Comparison of ENCODE assay signal across 16 cellular contexts in genomic region chr3:71548995-71549394, GRCh38. TPM values are rescaled to one million over a fixed set of nuclear protein-coding genes. Genes with fewer than 3 reads are reported as not detected.
DNase-seq lines count a peak whose midpoint lies in the region; ATAC-seq, FAIRE-seq and TF ChIP-seq lines count a peak whose summit lies in the region.
"Had no signal": no experiment of that assay in that cellular context is flagged by ENCODE, and none has a peak within 500 bp of the region (broad histone marks: within the 10 kb centered on the region; RNA-seq: fewer than 3 reads in every experiment).

No MANE protein-coding gene starts in this region.

- H3K36me3 Mint-ChIP-seq in activated B cell treated with CpG ODN at 0.5 μM for 24 hours (ENCODE audit: low read depth), result peaks cover 3% of the 10 kb centered on the region

- H3K9ac ChIP-seq in kidney (ENCODE audit: low read length in 2 of 2), result no peak overlapping the region

- H3K4me1 ChIP-seq in kidney (ENCODE audit: control insufficient read depth in 1 of 2, insufficient read depth in 1 of 2, low read depth in 1 of 2, low read length in 2 of 2), result no peaks in the 10 kb centered on the region
- peaks cover 0 to 31% (median 17%) of the 10 kb centered on the region in 4 donors for H3K4me1 ChIP-seq in sigmoid colon

- no peaks in the 10 kb centered on the region for H3K9me3 Mint-ChIP-seq in activated B cell treated with CpG ODN at 0.5 μM for 24 hours
- H3K9me3 Mint-ChIP-seq: mesothelial cell of epicardium; stimulated activated naive CD8-positive, alpha-beta T cell treated with anti-CD3 and anti-CD28 coated beads, Interleukin-15, amount 100 ng/mL, for 72 hours; T-helper 1 cell treated with Interleukin-12 subunit alpha and Interleukin-12 subunit beta and Interleukin-4 antibody, amounts not matched to agents 30 μg/mL and 1 μg/mL, for 36 hours had no signal

- H3K36me3 ChIP-seq in kidney (ENCODE audit: control insufficient read depth in 1 of 2, insufficient read depth in 2 of 2, low read length in 2 of 2), result no peaks in the 10 kb centered on the region
- no peaks in the 10 kb centered on the region for H3K36me3 ChIP-seq in sigmoid colon
- H3K36me3 ChIP-seq: prostate gland had no signal

- peak; percentile 92 for ATAC-seq in GM18508 (IDR thresholded peaks at IDR 0.05; ENCODE audit: insufficient read depth, unreplicated experiment)
- peak; percentile 94 for ATAC-seq in GM21423 (IDR thresholded peaks at IDR 0.05; ENCODE audit: unreplicated experiment)
- peak; percentile 94 for ATAC-seq in HG03095 (IDR thresholded peaks at IDR 0.05; ENCODE audit: unreplicated experiment)
- ATAC-seq in activated B cell treated with CpG ODN at 0.5 μM for 24 hours (ENCODE audit: low read depth), result peak; percentile 70
- ATAC-seq: Panc1; stimulated activated naive CD8-positive, alpha-beta T cell treated with anti-CD3 and anti-CD28 coated beads, Interleukin-15, amount 100 ng/mL, for 72 hours had no signal

- no peaks in the 10 kb centered on the region for H3K27me3 Mint-ChIP-seq in activated B cell treated with CpG ODN at 0.5 μM for 24 hours
- H3K27me3 Mint-ChIP-seq: stimulated activated naive CD8-positive, alpha-beta T cell treated with anti-CD3 and anti-CD28 coated beads, Interleukin-15, amount 100 ng/mL, for 72 hours had no signal

- H3K27ac ChIP-seq in kidney (ENCODE audit: low read depth in 2 of 2, low read length in 2 of 2), result no peak overlapping the region
- H3K27ac ChIP-seq in sigmoid colon, result peak overlapping the region in 1 of 4 donors; percentile 54
- H3K27ac ChIP-seq: prostate gland had no signal

- CTCF ChIA-PET in activated B cell treated with CpG ODN at 0.5 μM for 24 hours (lab: Charles Lee), result no interaction called here

- POLR2A ChIA-PET in activated B cell treated with CpG ODN at 0.5 μM for 24 hours (lab: Charles Lee), result interaction anchor here (0.7 to 0.9 kb wide), 2 partner anchors 32 to 37 kb away, joined by 5 to 9 read pairs; no protein-coding TSS in a partner anchor

- FAIRE-seq in frontal cortex (lab: Jason Lieb, UNC) (no peak), kidney (lab: Jason Lieb, UNC) (no peak)
- FAIRE-seq: endometrium had no signal

- no peak overlapping the region for H3K4me3 ChIP-seq in kidney (ENCODE audit: low read length in 2 of 2)
- no peak overlapping the region for H3K4me3 ChIP-seq in sigmoid colon
- H3K4me3 ChIP-seq: prostate gland had no signal

- no peaks in the 10 kb centered on the region for H3K27me3 ChIP-seq in sigmoid colon

- no peak for TF ChIP-seq EP300 in sigmoid colon (IDR thresholded peaks at IDR 0.05)

- no peak overlapping the region for H3K27ac Mint-ChIP-seq in activated B cell treated with CpG ODN at 0.5 μM for 24 hours
- H3K27ac Mint-ChIP-seq: mesothelial cell of epicardium; stimulated activated naive CD8-positive, alpha-beta T cell treated with anti-CD3 and anti-CD28 coated beads, Interleukin-15, amount 100 ng/mL, for 72 hours; T-helper 1 cell treated with Interleukin-12 subunit alpha and Interleukin-12 subunit beta and Interleukin-4 antibody, amounts not matched to agents 30 μg/mL and 1 μg/mL, for 36 hours had no signal

- DNase-seq in activated B cell treated with CpG ODN at 0.5 μM for 24 hours, result no peak
- no peak for DNase-seq in frontal cortex (ENCODE audit: low spot score in 2 of 2)
- no peak for DNase-seq in DMS153 (lab: John Stamatoyannopoulos, UW)
- no peak for DNase-seq in kidney
- DNase-seq in sigmoid colon, result no peak
- DNase-seq: activated CD4-positive, alpha-beta T cell treated with anti-CD3 and anti-CD28 coated beads, Interleukin-2, amount 50 U/mL, for 48 hours; stimulated activated CD4-positive, alpha-beta T cell treated with anti-CD3 and anti-CD28 coated beads, Interleukin-4, amount 100 ng/mL, for 24 hours; stimulated activated naive CD8-positive, alpha-beta T cell treated with anti-CD3 and anti-CD28 coated beads, Interleukin-15, amount 100 ng/mL, for 72 hours had no signal

- no peak overlapping the region for H3K4me3 Mint-ChIP-seq in activated B cell treated with CpG ODN at 0.5 μM for 24 hours
- H3K4me3 Mint-ChIP-seq: mesothelial cell of epicardium; stimulated activated naive CD8-positive, alpha-beta T cell treated with anti-CD3 and anti-CD28 coated beads, Interleukin-15, amount 100 ng/mL, for 72 hours; T-helper 1 cell treated with Interleukin-12 subunit alpha and Interleukin-12 subunit beta and Interleukin-4 antibody, amounts not matched to agents 30 μg/mL and 1 μg/mL, for 36 hours had no signal

- H3K4me1 Mint-ChIP-seq in activated B cell treated with CpG ODN at 0.5 μM for 24 hours, result peaks cover 26% of the 10 kb centered on the region

- no peak for TF ChIP-seq CTCF in activated B cell treated with CpG ODN at 0.5 μM for 24 hours (IDR thresholded peaks at IDR 0.05)
- no peak for TF ChIP-seq CTCF in kidney (IDR thresholded peaks at IDR 0.05; ENCODE audit: borderline replicate concordance, extremely low read depth, insufficient read depth)
- no peak for TF ChIP-seq CTCF in sigmoid colon (IDR thresholded peaks at IDR 0.05)

- intact Hi-C loops in activated B cell treated with CpG ODN at 0.5 μM for 24 hours (cut with micrococcal nuclease) (loop anchor here (2.0 kb wide), 1 partner anchor 14 kb away; no protein-coding TSS in a partner anchor), kidney (cut with DNase I) (no loop called here), sigmoid colon (cut with DNase I) (no loop called here)

- no peaks in the 10 kb centered on the region for H3K9me3 ChIP-seq in kidney (ENCODE audit: control insufficient read depth in 1 of 2, low read length in 2 of 2)
- no peaks in the 10 kb centered on the region for H3K9me3 ChIP-seq in sigmoid colon
- H3K9me3 ChIP-seq: prostate gland had no signal

- no peak for TF ChIP-seq POLR2A in sigmoid colon (IDR thresholded peaks at IDR 0.05)

- WGBS in sigmoid colon, 2 donors, result 75 to 84% methylated on average over 3 of the region's 3 CpGs

RNA-seq across cellular contexts. Expression of gene FOXP1, which starts 34.5 kb away (rescaled TPM):
- total RNA-seq in activated B cell treated with CpG ODN at 0.5 μM for 24 hours (491 and 563 TPM in 2 replicates), frontal cortex (118 TPM), kidney (87.2 TPM), sigmoid colon (100 to 1,000 TPM; 139 to 232 (median 169) TPM)
- polyA plus RNA-seq in kidney (ENCODE audit: insufficient read depth, low read depth, low replicate concordance) (6.7 TPM), sigmoid colon (10 to 100 TPM; 13.8 to 32.9 (median 14.3) TPM)
